In genomic region chr10:132433671-132434340, GRCh38 we compare ENCODE assay signal across 1 cellular context.
TF ChIP-seq lines count a peak whose summit lies in the region.

No MANE protein-coding gene starts in this region.

TF ChIP-seq in HCT116, 20 proteins besides CTCF, POLR2A, EP300 and RAD21 (continued from another document):
- TF ChIP-seq POLR2AphosphoS5 (IDR thresholded peaks at IDR 0.05; ENCODE audit: low read depth, low read length): no peak
- TF ChIP-seq EZH2 (IDR thresholded peaks at IDR 0.05): no peak
- no peak for TF ChIP-seq JUND (IDR thresholded peaks at IDR 0.05)
- no peak for TF ChIP-seq ZFX (IDR thresholded peaks at IDR 0.05)
- no peak for TF ChIP-seq EGR1 (IDR thresholded peaks at IDR 0.05; ENCODE audit: low read depth)
- TF ChIP-seq, protein P1, sequence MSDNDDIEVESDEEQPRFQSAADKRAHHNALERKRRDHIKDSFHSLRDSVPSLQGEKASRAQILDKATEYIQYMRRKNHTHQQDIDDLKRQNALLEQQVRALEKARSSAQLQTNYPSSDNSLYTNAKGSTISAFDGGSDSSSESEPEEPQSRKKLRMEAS (IDR thresholded peaks at IDR 0.05): no peak
- TF ChIP-seq, protein P2, sequence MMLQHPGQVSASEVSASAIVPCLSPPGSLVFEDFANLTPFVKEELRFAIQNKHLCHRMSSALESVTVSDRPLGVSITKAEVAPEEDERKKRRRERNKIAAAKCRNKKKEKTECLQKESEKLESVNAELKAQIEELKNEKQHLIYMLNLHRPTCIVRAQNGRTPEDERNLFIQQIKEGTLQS (IDR thresholded peaks at IDR 0.05): no peak
- TF ChIP-seq SIN3A (IDR thresholded peaks at IDR 0.05; ENCODE audit: low read depth): no peak
- TF ChIP-seq, protein P3, sequence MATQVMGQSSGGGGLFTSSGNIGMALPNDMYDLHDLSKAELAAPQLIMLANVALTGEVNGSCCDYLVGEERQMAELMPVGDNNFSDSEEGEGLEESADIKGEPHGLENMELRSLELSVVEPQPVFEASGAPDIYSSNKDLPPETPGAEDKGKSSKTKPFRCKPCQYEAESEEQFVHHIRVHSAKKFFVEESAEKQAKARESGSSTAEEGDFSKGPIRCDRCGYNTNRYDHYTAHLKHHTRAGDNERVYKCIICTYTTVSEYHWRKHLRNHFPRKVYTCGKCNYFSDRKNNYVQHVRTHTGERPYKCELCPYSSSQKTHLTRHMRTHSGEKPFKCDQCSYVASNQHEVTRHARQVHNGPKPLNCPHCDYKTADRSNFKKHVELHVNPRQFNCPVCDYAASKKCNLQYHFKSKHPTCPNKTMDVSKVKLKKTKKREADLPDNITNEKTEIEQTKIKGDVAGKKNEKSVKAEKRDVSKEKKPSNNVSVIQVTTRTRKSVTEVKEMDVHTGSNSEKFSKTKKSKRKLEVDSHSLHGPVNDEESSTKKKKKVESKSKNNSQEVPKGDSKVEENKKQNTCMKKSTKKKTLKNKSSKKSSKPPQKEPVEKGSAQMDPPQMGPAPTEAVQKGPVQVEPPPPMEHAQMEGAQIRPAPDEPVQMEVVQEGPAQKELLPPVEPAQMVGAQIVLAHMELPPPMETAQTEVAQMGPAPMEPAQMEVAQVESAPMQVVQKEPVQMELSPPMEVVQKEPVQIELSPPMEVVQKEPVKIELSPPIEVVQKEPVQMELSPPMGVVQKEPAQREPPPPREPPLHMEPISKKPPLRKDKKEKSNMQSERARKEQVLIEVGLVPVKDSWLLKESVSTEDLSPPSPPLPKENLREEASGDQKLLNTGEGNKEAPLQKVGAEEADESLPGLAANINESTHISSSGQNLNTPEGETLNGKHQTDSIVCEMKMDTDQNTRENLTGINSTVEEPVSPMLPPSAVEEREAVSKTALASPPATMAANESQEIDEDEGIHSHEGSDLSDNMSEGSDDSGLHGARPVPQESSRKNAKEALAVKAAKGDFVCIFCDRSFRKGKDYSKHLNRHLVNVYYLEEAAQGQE (IDR thresholded peaks at IDR 0.05; ENCODE audit: low read depth): no peak
- TF ChIP-seq CBX3 (IDR thresholded peaks at IDR 0.05; ENCODE audit: low read depth): no peak
- TF ChIP-seq, protein P4, sequence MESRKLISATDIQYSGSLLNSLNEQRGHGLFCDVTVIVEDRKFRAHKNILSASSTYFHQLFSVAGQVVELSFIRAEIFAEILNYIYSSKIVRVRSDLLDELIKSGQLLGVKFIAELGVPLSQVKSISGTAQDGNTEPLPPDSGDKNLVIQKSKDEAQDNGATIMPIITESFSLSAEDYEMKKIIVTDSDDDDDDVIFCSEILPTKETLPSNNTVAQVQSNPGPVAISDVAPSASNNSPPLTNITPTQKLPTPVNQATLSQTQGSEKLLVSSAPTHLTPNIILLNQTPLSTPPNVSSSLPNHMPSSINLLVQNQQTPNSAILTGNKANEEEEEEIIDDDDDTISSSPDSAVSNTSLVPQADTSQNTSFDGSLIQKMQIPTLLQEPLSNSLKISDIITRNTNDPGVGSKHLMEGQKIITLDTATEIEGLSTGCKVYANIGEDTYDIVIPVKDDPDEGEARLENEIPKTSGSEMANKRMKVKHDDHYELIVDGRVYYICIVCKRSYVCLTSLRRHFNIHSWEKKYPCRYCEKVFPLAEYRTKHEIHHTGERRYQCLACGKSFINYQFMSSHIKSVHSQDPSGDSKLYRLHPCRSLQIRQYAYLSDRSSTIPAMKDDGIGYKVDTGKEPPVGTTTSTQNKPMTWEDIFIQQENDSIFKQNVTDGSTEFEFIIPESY (IDR thresholded peaks at IDR 0.05; ENCODE audit: extremely low read depth, insufficient replicate concordance, low read length): no peak
- TF ChIP-seq EZH2phosphoT487 (IDR thresholded peaks at IDR 0.05; ENCODE audit: borderline replicate concordance): no peak
- TF ChIP-seq CEBPB (IDR thresholded peaks at IDR 0.05; ENCODE audit: low read depth): no peak
